Comparison of ENCODE assay signal across 18 cellular contexts in genomic region chr7:127891854-127892438, GRCh38.
DNase-seq lines count a peak whose midpoint lies in the region; ATAC-seq and TF ChIP-seq lines count a peak whose summit lies in the region.
"Had no signal": no experiment of that assay in that cellular context is flagged by ENCODE, and none has a peak within 500 bp of the region (broad histone marks: within the 10 kb centered on the region; RNA-seq: fewer than 3 reads in every experiment).

No MANE protein-coding gene starts in this region.

- peaks cover 63% of the 10 kb centered on the region for H3K4me1 Mint-ChIP-seq in WTC11
- peaks cover 34% of the 10 kb centered on the region for H3K4me1 Mint-ChIP-seq in nephron progenitor cell

- 69% methylated on average over 4 of the region's 4 CpGs for WGBS in hepatocyte (ENCODE audit: low lambda C conversion rate, missing lambda C conversion rate)

- no peaks in the 10 kb centered on the region for H3K27me3 Mint-ChIP-seq in WTC11 (ENCODE audit: low read depth)
- no peaks in the 10 kb centered on the region for H3K27me3 Mint-ChIP-seq in nephron progenitor cell (ENCODE audit: low read depth, poor library complexity)
- H3K27me3 Mint-ChIP-seq: CD4-positive, alpha-beta memory T cell had no signal

- H3K36me3 ChIP-seq in BLaER1 treated with 17β-estradiol and CSF1 and Interleukin-3, amounts not matched to agents 10 nM and 100 nM, result peaks cover 45 to 100% (median 87%) of the 10 kb centered on the region in 11 experiments
- no peaks in the 10 kb centered on the region for H3K36me3 ChIP-seq in hepatocyte (replicated peaks; ENCODE audit: insufficient read depth, low read depth)

- peak overlapping the region in 10 of 11 experiments; percentile 16 to 50 (median 41); a peak in 19 of 22 replicates for H3K4me2 ChIP-seq in BLaER1 treated with 17β-estradiol and CSF1 and Interleukin-3, amounts not matched to agents 10 nM and 100 nM
- H3K4me2 ChIP-seq in hepatocyte, result peak overlapping the region; percentile 16

- no peak overlapping the region for H3K4me3 ChIP-seq in BLaER1 treated with 17β-estradiol and CSF1 and Interleukin-3, amounts not matched to agents 10 nM and 100 nM
- no peak overlapping the region for H3K4me3 ChIP-seq in hepatocyte
- H3K4me3 ChIP-seq in coronary artery, result no peak overlapping the region
- H3K4me3 ChIP-seq: MG63, Peyer's patch had no signal

- POLR2A ChIA-PET in WTC11 (lab: Charles Lee), result no interaction called here

- H3K27me3 ChIP-seq in BLaER1 treated with 17β-estradiol and CSF1 and Interleukin-3, amounts not matched to agents 10 nM and 100 nM, result no peaks in the 10 kb centered on the region
- no peaks in the 10 kb centered on the region for H3K27me3 ChIP-seq in hepatocyte
- H3K27me3 ChIP-seq: MG63, Peyer's patch had no signal

- H3K4me3 Mint-ChIP-seq in WTC11 (no peak overlapping the region), nephron progenitor cell (no peak overlapping the region)

- CTCF ChIA-PET in WTC11 (lab: Charles Lee), result no interaction called here

- H3K9me2 ChIP-seq in hepatocyte (replicated peaks; ENCODE audit: insufficient read depth), result no peaks in the 10 kb centered on the region

- peaks cover 0 to 7% (median 0%) of the 10 kb centered on the region in 11 experiments; a peak in 4 of 22 replicates for H3K9me3 ChIP-seq in BLaER1 treated with 17β-estradiol and CSF1 and Interleukin-3, amounts not matched to agents 10 nM and 100 nM (replicated peaks in 1 of 11)
- H3K9me3 ChIP-seq in hepatocyte (ENCODE audit: low read depth), result no peaks in the 10 kb centered on the region
- H3K9me3 ChIP-seq: MG63, Peyer's patch had no signal

- TF ChIP-seq CTCF in WTC11 (IDR thresholded peaks at IDR 0.05) (no peak), hepatocyte (IDR thresholded peaks at IDR 0.05; ENCODE audit: poor library complexity) (no peak), nephron progenitor cell (IDR thresholded peaks at IDR 0.05) (no peak), coronary artery (IDR thresholded peaks at IDR 0.05) (no peak)

- no peak overlapping the region for H3K27ac ChIP-seq in BLaER1 treated with 17β-estradiol and CSF1 and Interleukin-3, amounts not matched to agents 10 nM and 100 nM
- H3K27ac ChIP-seq in hepatocyte, result peak overlapping the region; percentile 66
- no peak overlapping the region for H3K27ac ChIP-seq in coronary artery
- H3K27ac ChIP-seq: Peyer's patch had no signal

- peaks cover 61% of the 10 kb centered on the region for H3K79me2 ChIP-seq in hepatocyte

- ATAC-seq in WTC11 (no peak), GM21381 (IDR thresholded peaks at IDR 0.05; ENCODE audit: unreplicated experiment) (no peak)
- ATAC-seq: SK-N-SH treated with all-trans-retinoic acid at 6 μM for 48 hours had no signal

- no peak for DNase-seq in WTC11 (ENCODE audit: low spot score)
- peak; percentile 19 for DNase-seq in hepatocyte (ENCODE audit: low spot score)
- no peak for DNase-seq in nephron progenitor cell
- DNase-seq in NCI-H526 (lab: John Stamatoyannopoulos, UW), result no peak
- DNase-seq in coronary artery (ENCODE audit: low spot score), result no peak
- DNase-seq: CD4-positive, alpha-beta memory T cell; IMR-90; MG63; NCI-H1417; NCI-H1694 treated with DMSO at 0.1 percent for 48 hours; NCI-H2081 treated with DMSO at 0.1 percent for 48 hours; NCI-H2227 treated with DMSO at 0.1 percent for 48 hours; NCI-H524; NCI-H82; Peyer's patch had no signal

- H3K27ac Mint-ChIP-seq in WTC11 (0 out of 2 replicates have a peak overlapping the region, but pooled peaks have one; percentile 23), nephron progenitor cell (peak overlapping the region; percentile 72)

- H3K36me3 Mint-ChIP-seq in WTC11, result peaks cover 16% of the 10 kb centered on the region
- peaks cover 44% of the 10 kb centered on the region for H3K36me3 Mint-ChIP-seq in nephron progenitor cell (ENCODE audit: low read depth)

- H3K4me1 ChIP-seq in BLaER1 treated with 17β-estradiol and CSF1 and Interleukin-3, amounts not matched to agents 10 nM and 100 nM, result peaks cover 11 to 49% (median 25%) of the 10 kb centered on the region in 10 experiments
- peaks cover 25% of the 10 kb centered on the region for H3K4me1 ChIP-seq in hepatocyte (ENCODE audit: insufficient read depth)
- H3K4me1 ChIP-seq: Peyer's patch had no signal

- H3K9me3 Mint-ChIP-seq in WTC11 (no peaks in the 10 kb centered on the region), nephron progenitor cell (no peaks in the 10 kb centered on the region)
- H3K9me3 Mint-ChIP-seq: CD4-positive, alpha-beta memory T cell had no signal

- H4K20me1 ChIP-seq in BLaER1 treated with 17β-estradiol and CSF1 and Interleukin-3, amounts not matched to agents 10 nM and 100 nM, result peaks cover 0 to 72% (median 21%) of the 10 kb centered on the region in 11 experiments; a peak in 14 of 22 replicates
- peaks cover 13% of the 10 kb centered on the region for H4K20me1 ChIP-seq in hepatocyte (ENCODE audit: insufficient read depth, poor library complexity, severe bottlenecking)

- H2AFZ ChIP-seq in hepatocyte, result no peak overlapping the region

- no peak overlapping the region for H3K9ac ChIP-seq in BLaER1 treated with 17β-estradiol and CSF1 and Interleukin-3, amounts not matched to agents 10 nM and 100 nM

TF ChIP-seq in WTC11, 78 proteins besides CTCF, POLR2A, EP300 and RAD21 (continues in another document):
- TF ChIP-seq ZNF416 (CRISPR knock-in tag; IDR thresholded peaks at IDR 0.05), result no peak
- TF ChIP-seq KAT7 (CRISPR knock-in tag; IDR thresholded peaks at IDR 0.05; ENCODE audit: borderline replicate concordance), result no peak
- TF ChIP-seq PRDM15 (CRISPR knock-in tag; IDR thresholded peaks at IDR 0.05), result no peak
- TF ChIP-seq ZNF425 (CRISPR knock-in tag; conservative IDR thresholded peaks at IDR 0.05), result no peak
- TF ChIP-seq CREM (CRISPR knock-in tag; IDR thresholded peaks at IDR 0.05), result no peak
- TF ChIP-seq ZNF281 (CRISPR knock-in tag; IDR thresholded peaks at IDR 0.05), result no peak
